In genomic region chr12:38775457-38775856, GRCh38 we compare ENCODE assay signal across 13 cellular contexts.
DNase-seq lines count a peak whose midpoint lies in the region; ATAC-seq, FAIRE-seq and TF ChIP-seq lines count a peak whose summit lies in the region.
"Had no signal": no experiment of that assay in that cellular context is flagged by ENCODE, and none has a peak within 500 bp of the region (broad histone marks: within the 10 kb centered on the region; RNA-seq: fewer than 3 reads in every experiment).

No MANE protein-coding gene starts in this region.

- in situ Hi-C loops in GM13976 (cut with MboI; ENCODE audit: low sequenced_read_pairs, unreplicated experiment) (loop anchor here (25.0 kb wide), 1 partner anchor 112 kb away; no protein-coding TSS in a partner anchor), HepG2 (cut with HindIII; ENCODE audit: extremely low pct_ligation_motif_present, low pct_unique_long_range_greater_than_20kb) (no loop called here)

- H3K27me3 ChIP-seq in HepG2 (ENCODE audit: control insufficient read depth in 1 of 2, insufficient read depth in 2 of 2, low read length in 2 of 2): no peaks in the 10 kb centered on the region
- no peaks in the 10 kb centered on the region for H3K27me3 ChIP-seq in Peyer's patch
- H3K27me3 ChIP-seq: BLaER1 treated with 17β-estradiol and CSF1 and Interleukin-3, amounts not matched to agents 10 nM and 100 nM had no signal

- no peak for TF ChIP-seq RAD21 in HepG2 (CRISPR knock-in tag; IDR thresholded peaks at IDR 0.05)

- CTCF ChIA-PET in HepG2 (lab: Yijun Ruan, JAX; ENCODE audit: low intra/inter-chr PET ratio, low total read pairs): no interaction called here

- no peak overlapping the region for H3K27ac ChIP-seq in HepG2 (ENCODE audit: extremely low read length, insufficient read depth, low read length)
- H3K27ac ChIP-seq in Peyer's patch: no peak overlapping the region
- H3K27ac ChIP-seq: BLaER1 treated with 17β-estradiol and CSF1 and Interleukin-3, amounts not matched to agents 10 nM and 100 nM; epithelial cell of prostate; thoracic aorta had no signal

- H3K9ac ChIP-seq in HepG2 (ENCODE audit: insufficient read depth, low read depth, low read length): no peak overlapping the region
- H3K9ac ChIP-seq: BLaER1 treated with 17β-estradiol and CSF1 and Interleukin-3, amounts not matched to agents 10 nM and 100 nM had no signal

- no peak overlapping the region for H2AFZ ChIP-seq in HepG2 (ENCODE audit: low read length)

- H3K9me3 ChIP-seq in HepG2 (ENCODE audit: low read length) (0 out of 2 replicates have a peak, but pooled peaks cover 6% of the 10 kb centered on the region), Peyer's patch (no peaks in the 10 kb centered on the region)
- H3K9me3 ChIP-seq: thoracic aorta had no signal

- H3K36me3 ChIP-seq in HepG2 (replicated peaks in 1 of 2; ENCODE audit: control insufficient read depth in 1 of 2, insufficient read depth in 2 of 2, low read length in 2 of 2) (no peaks in the 10 kb centered on the region), Peyer's patch (no peaks in the 10 kb centered on the region)
- H3K36me3 ChIP-seq: thoracic aorta had no signal

- TF ChIP-seq EP300 in HepG2 (IDR thresholded peaks at IDR 0.05; ENCODE audit: low read depth in 2 of 2, low read length in 2 of 2) (no peak), HepG2 (CRISPR knock-in tag; IDR thresholded peaks at IDR 0.05; ENCODE audit: borderline replicate concordance) (no peak)

- DNase-seq in GM13976 (ENCODE audit: low spot score): peak; percentile 29
- DNase-seq in HepG2 (ENCODE audit: low spot score): no peak
- no peak for DNase-seq in activated CD4-positive, alpha-beta T cell treated with anti-CD3 and anti-CD28 coated beads, Interleukin-2, amount 50 U/mL, for 48 hours
- DNase-seq in Peyer's patch: no peak
- no peak for DNase-seq in mesenteric fat pad (ENCODE audit: low spot score)
- DNase-seq: stimulated activated CD4-positive, alpha-beta T cell treated with anti-CD3 and anti-CD28 coated beads, Interleukin-2, amount 100 ng/mL, for 48 hours had no signal

- TF ChIP-seq CTCF in GM13976 (IDR thresholded peaks at IDR 0.05; ENCODE audit: borderline replicate concordance, control extremely low read depth, extremely low read depth, insufficient read depth, missing control alignments) (no peak), HepG2 (CRISPR knock-in tag; IDR thresholded peaks at IDR 0.05) (no peak), Peyer's patch (IDR thresholded peaks at IDR 0.05) (no peak)

- ATAC-seq in GM19328 (IDR thresholded peaks at IDR 0.05; ENCODE audit: unreplicated experiment) (peak; percentile 76), HG02759 (IDR thresholded peaks at IDR 0.05; ENCODE audit: unreplicated experiment) (peak; percentile 94), HG03460 (IDR thresholded peaks at IDR 0.05; ENCODE audit: unreplicated experiment) (peak; percentile 84), HepG2 (no peak)
- ATAC-seq: Right ventricle myocardium inferior had no signal

- H3K4me3 ChIP-seq in HepG2 (replicated peaks in 1 of 3; ENCODE audit: insufficient read depth in 1 of 3, low read depth in 2 of 3, low read length in 3 of 3) (no peak overlapping the region), Peyer's patch (no peak overlapping the region)
- H3K4me3 ChIP-seq: BLaER1 treated with 17β-estradiol and CSF1 and Interleukin-3, amounts not matched to agents 10 nM and 100 nM; thoracic aorta had no signal

- BruUV-seq in HepG2 (replicated peaks; lab: Mats Ljungman, UMichigan): no TSS peak

- H3K79me2 ChIP-seq in HepG2 (ENCODE audit: insufficient read depth, low read length): no peaks in the 10 kb centered on the region

- no peak for TF ChIP-seq POLR2A in HepG2 (IDR thresholded peaks at IDR 0.05; ENCODE audit: insufficient read depth in 1 of 2, low read depth in 2 of 2, low read length in 2 of 2)
- TF ChIP-seq POLR2A in Peyer's patch (IDR thresholded peaks at IDR 0.05): no peak

- H3K4me1 ChIP-seq in HepG2 (ENCODE audit: insufficient read depth, low read length) (no peaks in the 10 kb centered on the region), Peyer's patch (no peaks in the 10 kb centered on the region)

- intact Hi-C loops in HepG2 (cut with micrococcal nuclease; ENCODE audit: unreplicated experiment): no loop called here

- no peaks in the 10 kb centered on the region for H4K20me1 ChIP-seq in HepG2 (ENCODE audit: insufficient read depth, low read length)
- H4K20me1 ChIP-seq: BLaER1 treated with 17β-estradiol and CSF1 and Interleukin-3, amounts not matched to agents 10 nM and 100 nM had no signal

- no peak overlapping the region for H3K4me2 ChIP-seq in HepG2 (ENCODE audit: low read depth, low read length)
- H3K4me2 ChIP-seq: BLaER1 treated with 17β-estradiol and CSF1 and Interleukin-3, amounts not matched to agents 10 nM and 100 nM had no signal

- no peak for FAIRE-seq in HepG2 (lab: Jason Lieb, UNC)

- POLR2A ChIA-PET in HepG2 (lab: Yijun Ruan, JAX): no interaction called here

TF ChIP-seq in HepG2, 621 proteins besides CTCF, POLR2A, EP300 and RAD21 (continues in another document):
- no peak for TF ChIP-seq NR2F6 (IDR thresholded peaks at IDR 0.05)
- no peak for TF ChIP-seq NR2F6 (CRISPR knock-in tag; IDR thresholded peaks at IDR 0.05)
- TF ChIP-seq HNRNPL (IDR thresholded peaks at IDR 0.05; ENCODE audit: low read depth, low read length): no peak
- no peak for TF ChIP-seq KLF9 (CRISPR knock-in tag; IDR thresholded peaks at IDR 0.05; ENCODE audit: low read depth)
- no peak for TF ChIP-seq ZBTB34 (CRISPR knock-in tag; IDR thresholded peaks at IDR 0.05)
- no peak for TF ChIP-seq ZNF713 (CRISPR knock-in tag; IDR thresholded peaks at IDR 0.05)
- TF ChIP-seq ZNF781 (CRISPR knock-in tag; IDR thresholded peaks at IDR 0.05; ENCODE audit: borderline replicate concordance, not compliant biosample characterization): no peak
- no peak for TF ChIP-seq MZF1 (CRISPR knock-in tag; IDR thresholded peaks at IDR 0.05; ENCODE audit: borderline replicate concordance)
- no peak for TF ChIP-seq ATF5 (CRISPR knock-in tag; IDR thresholded peaks at IDR 0.05; ENCODE audit: low read depth)
